Comparison of ENCODE assay signal across 1 cellular context in the genomic region with DNA sequence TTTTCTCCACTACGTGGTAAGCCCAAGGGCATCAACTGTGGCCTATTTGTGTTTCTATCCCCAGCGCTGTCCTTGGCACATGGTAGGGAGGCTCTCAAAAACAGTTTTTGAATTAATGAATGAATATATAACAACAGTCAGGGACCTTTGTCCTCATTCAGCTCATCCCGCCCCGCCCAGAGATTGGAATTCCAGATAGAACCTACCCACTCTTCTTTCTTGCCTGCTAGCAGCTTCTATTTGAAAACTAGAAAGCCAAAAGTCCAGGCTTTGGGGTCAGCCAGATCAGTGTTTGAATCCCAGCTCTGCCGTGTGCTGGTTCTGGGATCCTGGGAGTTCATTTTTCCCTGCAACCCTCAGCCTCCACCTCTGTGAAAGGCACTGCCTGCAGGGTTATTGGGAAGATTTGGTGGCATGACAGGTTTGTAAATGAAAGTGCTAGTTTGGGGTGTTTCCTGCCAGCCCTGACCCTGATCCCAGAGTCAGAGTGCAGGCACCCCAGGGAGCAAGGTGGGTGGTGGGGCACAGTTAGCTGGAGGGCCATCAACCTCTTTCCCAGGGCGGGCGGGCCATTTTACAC.
TF ChIP-seq lines count a peak whose summit lies in the region.

No MANE protein-coding gene starts in this region.

TF ChIP-seq in liver, 16 proteins besides CTCF, POLR2A, EP300 and RAD21:
- TF ChIP-seq HNF4A (conservative IDR thresholded peaks at IDR 0.05) (peak; percentile 29 to 44), SP1 (IDR thresholded peaks at IDR 0.05) (no peak), RXRA (IDR thresholded peaks at IDR 0.05) (peak in 1 of 2 donors; percentile 6)
